In genomic region chr7:66146701-66147100, GRCh38 we compare ENCODE assay signal across 1 cellular context.
A peak's percentile ranks its signal among the peaks of the same experiment; 100 is the strongest.
TF ChIP-seq lines count a peak whose summit lies in the region.

No MANE protein-coding gene starts in this region.

TF ChIP-seq in SK-N-SH treated with all-trans-retinoic acid at 6 μM for 48 hours, 23 proteins besides CTCF, POLR2A, EP300 and RAD21 (continued from another document):
- TF ChIP-seq, protein P1, sequence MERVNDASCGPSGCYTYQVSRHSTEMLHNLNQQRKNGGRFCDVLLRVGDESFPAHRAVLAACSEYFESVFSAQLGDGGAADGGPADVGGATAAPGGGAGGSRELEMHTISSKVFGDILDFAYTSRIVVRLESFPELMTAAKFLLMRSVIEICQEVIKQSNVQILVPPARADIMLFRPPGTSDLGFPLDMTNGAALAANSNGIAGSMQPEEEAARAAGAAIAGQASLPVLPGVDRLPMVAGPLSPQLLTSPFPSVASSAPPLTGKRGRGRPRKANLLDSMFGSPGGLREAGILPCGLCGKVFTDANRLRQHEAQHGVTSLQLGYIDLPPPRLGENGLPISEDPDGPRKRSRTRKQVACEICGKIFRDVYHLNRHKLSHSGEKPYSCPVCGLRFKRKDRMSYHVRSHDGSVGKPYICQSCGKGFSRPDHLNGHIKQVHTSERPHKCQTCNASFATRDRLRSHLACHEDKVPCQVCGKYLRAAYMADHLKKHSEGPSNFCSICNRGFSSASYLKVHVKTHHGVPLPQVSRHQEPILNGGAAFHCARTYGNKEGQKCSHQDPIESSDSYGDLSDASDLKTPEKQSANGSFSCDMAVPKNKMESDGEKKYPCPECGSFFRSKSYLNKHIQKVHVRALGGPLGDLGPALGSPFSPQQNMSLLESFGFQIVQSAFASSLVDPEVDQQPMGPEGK (CRISPR knock-in tag; IDR thresholded peaks at IDR 0.05; ENCODE audit: borderline replicate concordance), result 0 out of 2 replicates have a peak, but pooled peaks have one; percentile 26
- TF ChIP-seq, protein P2, sequence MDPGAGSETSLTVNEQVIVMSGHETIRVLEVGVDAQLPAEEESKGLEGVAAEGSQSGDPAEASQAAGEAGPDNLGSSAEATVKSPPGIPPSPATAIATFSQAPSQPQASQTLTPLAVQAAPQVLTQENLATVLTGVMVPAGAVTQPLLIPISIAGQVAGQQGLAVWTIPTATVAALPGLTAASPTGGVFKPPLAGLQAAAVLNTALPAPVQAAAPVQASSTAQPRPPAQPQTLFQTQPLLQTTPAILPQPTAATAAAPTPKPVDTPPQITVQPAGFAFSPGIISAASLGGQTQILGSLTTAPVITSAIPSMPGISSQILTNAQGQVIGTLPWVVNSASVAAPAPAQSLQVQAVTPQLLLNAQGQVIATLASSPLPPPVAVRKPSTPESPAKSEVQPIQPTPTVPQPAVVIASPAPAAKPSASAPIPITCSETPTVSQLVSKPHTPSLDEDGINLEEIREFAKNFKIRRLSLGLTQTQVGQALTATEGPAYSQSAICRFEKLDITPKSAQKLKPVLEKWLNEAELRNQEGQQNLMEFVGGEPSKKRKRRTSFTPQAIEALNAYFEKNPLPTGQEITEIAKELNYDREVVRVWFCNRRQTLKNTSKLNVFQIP (CRISPR knock-in tag; IDR thresholded peaks at IDR 0.05; ENCODE audit: borderline replicate concordance, low read depth), result no peak
- TF ChIP-seq CSRNP3 (CRISPR knock-in tag; IDR thresholded peaks at IDR 0.05), result 0 out of 2 replicates have a peak, but pooled peaks have one; percentile 36
- peak; percentile 94 for TF ChIP-seq TCF4 (CRISPR knock-in tag; IDR thresholded peaks at IDR 0.05; ENCODE audit: borderline replicate concordance)
- TF ChIP-seq BACH2 (CRISPR knock-in tag; IDR thresholded peaks at IDR 0.05; ENCODE audit: borderline replicate concordance), result no peak
- peak; percentile 94 for TF ChIP-seq TSHZ2 (CRISPR knock-in tag; IDR thresholded peaks at IDR 0.05)
- TF ChIP-seq TOX (CRISPR knock-in tag; IDR thresholded peaks at IDR 0.05; ENCODE audit: borderline replicate concordance), result no peak
- peak; percentile 77; the same call in 1 of the 2 replicates for TF ChIP-seq ZFP3 (CRISPR knock-in tag; IDR thresholded peaks at IDR 0.05)
- peak; percentile 62; the same call in 1 of the 2 replicates for TF ChIP-seq SNAI2 (CRISPR knock-in tag; IDR thresholded peaks at IDR 0.05)
